38 cellular contexts compared by ENCODE assay signal in the genomic region with DNA sequence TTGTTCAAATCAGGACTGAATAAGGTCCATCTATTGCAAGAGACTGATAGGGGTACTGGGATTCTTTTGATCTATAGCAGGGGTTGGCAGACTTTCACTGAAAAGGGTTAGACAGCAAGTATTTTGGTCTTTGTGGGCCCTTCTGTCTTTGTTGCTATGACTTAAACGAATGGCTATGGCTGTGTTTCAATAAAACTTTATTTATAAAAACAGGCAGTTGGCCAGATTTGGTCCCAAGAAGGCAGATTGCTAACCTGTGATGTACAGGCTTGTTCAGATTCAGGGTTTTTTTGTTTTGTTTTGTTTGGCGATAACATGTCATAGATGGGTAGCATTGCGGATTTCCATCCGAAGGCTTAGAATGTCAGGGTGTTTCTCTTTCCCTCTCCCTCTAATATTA.
"Had no signal": no experiment of that assay in that cellular context is flagged by ENCODE, and none has a peak within 500 bp of the region (broad histone marks: within the 10 kb centered on the region; RNA-seq: fewer than 3 reads in every experiment).

No MANE protein-coding gene starts in this region.

- DNase-seq: activated CD4-positive, alpha-beta memory T cell treated with anti-CD3 and anti-CD28 coated beads for 36 hours; activated CD4-positive, alpha-beta T cell treated with anti-CD3 and anti-CD28 coated beads for 4 hours; activated CD4-positive, alpha-beta T cell treated with anti-CD3 and anti-CD28 coated beads, Interleukin-2, amount 10 ng/mL, durations not matched to agents 24 days and 14 days; activated CD4-positive, alpha-beta T cell treated with anti-CD3 and anti-CD28 coated beads, Interleukin-2, amount 50 U/mL, for 1 hour; activated CD4-positive, alpha-beta T cell treated with anti-CD3 and anti-CD28 coated beads, Interleukin-2, amount 50 U/mL, for 4 hours; activated CD4-positive, CD25-positive, alpha-beta regulatory T cell; activated CD4-positive, CD25-positive, alpha-beta regulatory T cell treated with anti-CD3 and anti-CD28 coated beads, Interleukin-2, amount 50 U/mL, for 72 hours; activated CD8-positive, alpha-beta memory T cell treated with anti-CD3 and anti-CD28 coated beads, Interleukin-2, amount 50 U/mL, for 4 hours; activated CD8-positive, alpha-beta T cell treated with anti-CD3 and anti-CD28 coated beads for 36 hours; activated effector memory CD4-positive, alpha-beta T cell treated with anti-CD3 and anti-CD28 coated beads, Interleukin-2, amount 50 U/mL, for 16 hours; activated gamma-delta T cell treated with Interleukin-2 at 50 U/mL for 16 hours; activated naive CD4-positive, alpha-beta T cell; activated naive CD4-positive, alpha-beta T cell treated with anti-CD3 and anti-CD28 coated beads for 36 hours; activated naive CD4-positive, alpha-beta T cell treated with anti-CD3 and anti-CD28 coated beads, Interleukin-2, amount 50 U/mL, for 16 hours; activated naive CD8-positive, alpha-beta T cell treated with anti-CD3 and anti-CD28 coated beads for 36 hours; activated T-cell treated with anti-CD3 and anti-CD28 coated beads for 4 hours; activated T-cell treated with anti-CD3 and anti-CD28 coated beads, Interleukin-2, amount 50 U/mL, for 1 hour; activated T-cell treated with anti-CD3 and anti-CD28 coated beads, Interleukin-2, amount 50 U/mL, for 4 hours; activated T-cell treated with anti-CD3 and anti-CD28 coated beads, Interleukin-2, amount 50 U/mL, for 72 hours; adrenal gland; amniotic stem cell; aorta; body of pancreas; brain microvascular endothelial cell; central memory CD4-positive, alpha-beta T cell; T-helper 1 cell; T-helper 2 cell; T-helper 9 cell; WERI-Rb-1 had no signal

- H3K27ac Mint-ChIP-seq: activated CD4-positive, alpha-beta memory T cell treated with anti-CD3 and anti-CD28 coated beads for 36 hours; activated CD4-positive, alpha-beta T cell treated with anti-CD3 and anti-CD28 coated beads, Interleukin-2, amount 10 ng/mL, durations not matched to agents 24 days and 14 days; activated CD8-positive, alpha-beta T cell treated with anti-CD3 and anti-CD28 coated beads for 36 hours; activated naive CD4-positive, alpha-beta T cell treated with anti-CD3 and anti-CD28 coated beads for 36 hours; activated naive CD4-positive, alpha-beta T cell treated with anti-CD3 and anti-CD28 coated beads, Interleukin-2, amount 50 U/mL, for 72 hours; activated naive CD8-positive, alpha-beta T cell treated with anti-CD3 and anti-CD28 coated beads for 36 hours; activated T-cell treated with anti-CD3 and anti-CD28 coated beads, Interleukin-2, amount 50 U/mL, for 72 hours; activated T-helper 1 cell treated with anti-CD3 and anti-CD28 coated beads, Interleukin-12 subunit alpha, Interleukin-12 subunit beta, Interleukin-2, Interleukin-4 antibody, amounts not matched to agents 30 ng/mL and 10 ng/mL and 1 ng/mL, durations not matched to agents 14 hours and 24 hours and 36 hours; activated T-helper 17 cell treated with anti-CD3 and anti-CD28 coated beads, Interleukin-2, amount 50 U/mL, for 72 hours; T-helper 1 cell treated with Interleukin-12 subunit alpha and Interleukin-12 subunit beta and Interleukin-4 antibody, amounts not matched to agents 30 μg/mL and 1 μg/mL, for 36 hours; T-helper 2 cell treated with Interferon-gamma antibody and Interleukin-4, amounts not matched to agents 5 μg/mL and 100 μg/mL, for 36 hours; WTC11 had no signal

- H3K36me3 ChIP-seq: adrenal gland, brain microvascular endothelial cell, breast epithelium, WERI-Rb-1 had no signal

- H3K4me3 ChIP-seq: adrenal gland, body of pancreas, breast epithelium had no signal

- H3K4me1 ChIP-seq: breast epithelium had no signal

- H3K9me3 ChIP-seq: adrenal gland, body of pancreas, breast epithelium had no signal

- ATAC-seq: activated CD8-positive, alpha-beta T cell treated with anti-CD3 and anti-CD28 coated beads for 36 hours; activated naive CD4-positive, alpha-beta T cell treated with anti-CD3 and anti-CD28 coated beads, Interleukin-2, amount 50 U/mL, for 72 hours; activated T-cell treated with anti-CD3 and anti-CD28 coated beads, Interleukin-2, amount 50 U/mL, for 4 hours; activated T-cell treated with anti-CD3 and anti-CD28 coated beads, Interleukin-2, amount 50 U/mL, for 72 hours; activated T-helper 17 cell treated with anti-CD3 and anti-CD28 coated beads, Interleukin-2, amount 50 U/mL, for 72 hours; body of pancreas; WTC11 had no signal

- H3K27me3 ChIP-seq: adrenal gland, body of pancreas, brain microvascular endothelial cell, breast epithelium had no signal

- H3K27ac ChIP-seq: adrenal gland, brain microvascular endothelial cell, WERI-Rb-1 had no signal

- H3K4me3 Mint-ChIP-seq: activated CD4-positive, alpha-beta memory T cell treated with anti-CD3 and anti-CD28 coated beads for 36 hours; activated CD4-positive, alpha-beta T cell treated with anti-CD3 and anti-CD28 coated beads, Interleukin-2, amount 10 ng/mL, durations not matched to agents 24 days and 14 days; activated CD8-positive, alpha-beta T cell treated with anti-CD3 and anti-CD28 coated beads for 36 hours; activated naive CD4-positive, alpha-beta T cell treated with anti-CD3 and anti-CD28 coated beads for 36 hours; activated naive CD8-positive, alpha-beta T cell treated with anti-CD3 and anti-CD28 coated beads for 36 hours; activated T-cell treated with anti-CD3 and anti-CD28 coated beads, Interleukin-2, amount 50 U/mL, for 4 hours; activated T-cell treated with anti-CD3 and anti-CD28 coated beads, Interleukin-2, amount 50 U/mL, for 72 hours; activated T-helper 1 cell treated with anti-CD3 and anti-CD28 coated beads, Interleukin-12 subunit alpha, Interleukin-12 subunit beta, Interleukin-2, Interleukin-4 antibody, amounts not matched to agents 30 ng/mL and 10 ng/mL and 1 ng/mL, durations not matched to agents 14 hours and 24 hours and 36 hours; activated T-helper 17 cell treated with anti-CD3 and anti-CD28 coated beads, Interleukin-2, amount 50 U/mL, for 72 hours; T-helper 1 cell treated with Interleukin-12 subunit alpha and Interleukin-12 subunit beta and Interleukin-4 antibody, amounts not matched to agents 30 μg/mL and 1 μg/mL, for 36 hours; T-helper 2 cell treated with Interferon-gamma antibody and Interleukin-4, amounts not matched to agents 5 μg/mL and 100 μg/mL, for 36 hours; WTC11 had no signal

- H3K36me3 Mint-ChIP-seq: activated CD4-positive, alpha-beta memory T cell treated with anti-CD3 and anti-CD28 coated beads for 36 hours; activated naive CD8-positive, alpha-beta T cell treated with anti-CD3 and anti-CD28 coated beads for 36 hours; WTC11 had no signal

- FAIRE-seq: astrocyte, TTC549 had no signal

- H3K9me3 Mint-ChIP-seq: activated CD4-positive, alpha-beta memory T cell treated with anti-CD3 and anti-CD28 coated beads for 36 hours; activated CD4-positive, alpha-beta T cell treated with anti-CD3 and anti-CD28 coated beads, Interleukin-2, amount 10 ng/mL, durations not matched to agents 24 days and 14 days; activated CD8-positive, alpha-beta T cell treated with anti-CD3 and anti-CD28 coated beads for 36 hours; activated naive CD4-positive, alpha-beta T cell treated with anti-CD3 and anti-CD28 coated beads for 36 hours; activated naive CD4-positive, alpha-beta T cell treated with anti-CD3 and anti-CD28 coated beads, Interleukin-2, amount 50 U/mL, for 72 hours; activated naive CD8-positive, alpha-beta T cell treated with anti-CD3 and anti-CD28 coated beads for 36 hours; activated T-cell treated with anti-CD3 and anti-CD28 coated beads, Interleukin-2, amount 50 U/mL, for 4 hours; activated T-cell treated with anti-CD3 and anti-CD28 coated beads, Interleukin-2, amount 50 U/mL, for 72 hours; activated T-helper 17 cell treated with anti-CD3 and anti-CD28 coated beads, Interleukin-2, amount 50 U/mL, for 72 hours; T-helper 1 cell treated with Interleukin-12 subunit alpha and Interleukin-12 subunit beta and Interleukin-4 antibody, amounts not matched to agents 30 μg/mL and 1 μg/mL, for 36 hours; T-helper 2 cell treated with Interferon-gamma antibody and Interleukin-4, amounts not matched to agents 5 μg/mL and 100 μg/mL, for 36 hours; WTC11 had no signal
